Comparison of ENCODE assay signal across 20 cellular contexts in the genomic region with DNA sequence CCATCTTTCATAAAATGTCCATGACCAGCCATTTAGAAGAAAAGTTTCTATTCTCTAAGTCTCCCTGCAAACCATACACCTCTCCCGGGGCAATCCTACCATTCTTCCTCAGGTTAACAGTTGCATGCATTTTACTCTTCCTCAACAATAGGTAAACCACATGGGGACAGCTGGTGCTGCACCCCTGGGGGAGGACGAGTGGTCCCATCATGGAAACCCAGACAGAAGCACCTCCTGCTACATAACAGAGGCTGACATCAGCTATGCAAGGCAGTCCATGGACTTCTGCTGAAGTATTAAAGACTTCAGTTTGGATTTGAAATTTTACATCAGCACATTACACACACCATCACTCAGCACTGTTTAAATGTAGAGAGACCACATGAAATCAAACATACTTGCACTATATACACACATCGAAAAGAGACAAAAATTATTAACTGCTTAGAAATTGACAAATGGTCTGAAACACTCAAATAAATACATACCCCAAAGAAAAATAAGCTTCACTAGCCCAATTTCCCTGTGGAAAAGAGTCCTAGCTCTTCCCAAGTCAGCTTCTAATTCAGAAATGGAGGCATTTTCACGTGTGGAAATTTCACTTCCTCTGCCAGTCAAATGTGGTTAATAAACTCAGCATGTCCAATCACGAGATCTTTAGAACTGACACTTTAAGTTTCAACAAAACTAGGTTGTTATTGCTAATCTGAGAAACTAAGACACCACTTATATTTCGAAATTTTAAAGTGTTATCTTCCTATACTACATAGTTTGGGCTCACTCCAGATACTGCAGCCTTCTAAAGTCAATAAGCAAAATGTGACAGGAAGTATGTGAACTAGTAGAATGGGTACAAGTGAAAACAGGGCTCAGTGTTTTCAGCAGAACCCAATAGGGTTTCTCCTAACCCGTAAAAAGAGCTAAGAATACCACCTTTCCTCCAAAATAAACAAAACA.
DNase-seq lines count a peak whose midpoint lies in the region; ATAC-seq, FAIRE-seq and TF ChIP-seq lines count a peak whose summit lies in the region.
"Had no signal": no experiment of that assay in that cellular context is flagged by ENCODE, and none has a peak within 500 bp of the region (broad histone marks: within the 10 kb centered on the region; RNA-seq: fewer than 3 reads in every experiment).

No MANE protein-coding gene starts in this region.

- H3K4me2 ChIP-seq in GM12878 (ENCODE audit: control insufficient read depth, insufficient read depth) (no peak overlapping the region), MM.1S (ENCODE audit: low read depth, low read length) (no peak overlapping the region)
- H3K4me2 ChIP-seq: A549 had no signal

- H3K4me3 ChIP-seq in breast epithelium (no peak overlapping the region), GM12878 (no peak overlapping the region), MM.1S (ENCODE audit: low read length) (no peak overlapping the region), MG63 (no peak overlapping the region)
- H3K4me3 ChIP-seq: A549, gastrocnemius medialis, left ventricle myocardium inferior, Peyer's patch, thyroid gland had no signal

- H2AFZ ChIP-seq in GM12878 (ENCODE audit: control insufficient read depth, low read depth, low read length), result no peak overlapping the region
- H2AFZ ChIP-seq in MM.1S (ENCODE audit: low read length), result no peak overlapping the region

- no peak for TF ChIP-seq CTCF in MCF 10A (IDR thresholded peaks at IDR 0.05; ENCODE audit: unreplicated experiment)
- no peak for TF ChIP-seq CTCF in breast epithelium (IDR thresholded peaks at IDR 0.05)
- no peak for TF ChIP-seq CTCF in GM12878 (IDR thresholded peaks at IDR 0.05 in 2 of 3, conservative IDR thresholded peaks at IDR 0.05 in 1 of 3; ENCODE audit: control insufficient read depth in 2 of 3, extremely low read depth in 1 of 3, insufficient read depth in 1 of 3, low read depth in 3 of 3, low read length in 3 of 3)
- no peak for TF ChIP-seq CTCF in glutamatergic neuron (IDR thresholded peaks at IDR 0.05; ENCODE audit: partially characterized antibody, unreplicated experiment)
- no peak for TF ChIP-seq CTCF in MM.1S (IDR thresholded peaks at IDR 0.05; ENCODE audit: low read length)

- H3K36me3 ChIP-seq in breast epithelium (no peaks in the 10 kb centered on the region), GM12878 (ENCODE audit: control insufficient read depth in 2 of 2, insufficient read depth in 2 of 2, low read length in 1 of 2) (no peaks in the 10 kb centered on the region), MM.1S (replicated peaks; ENCODE audit: insufficient read depth, low read length) (no peaks in the 10 kb centered on the region), MG63 (no peaks in the 10 kb centered on the region)
- H3K36me3 ChIP-seq: gastrocnemius medialis, left ventricle myocardium inferior, Peyer's patch, thyroid gland had no signal

- H3K4me3 Mint-ChIP-seq in MCF 10A (ENCODE audit: unreplicated experiment), result peak overlapping the region; percentile 58
- peak overlapping the region; percentile 30 for H3K4me3 Mint-ChIP-seq in glutamatergic neuron (ENCODE audit: unreplicated experiment)
- H3K4me3 Mint-ChIP-seq: CD4-positive, alpha-beta memory T cell; stimulated activated memory B cell treated with anti-CD40 and anti-IgM and Interleukin-4, amounts not matched to agents 10 μg/mL and 1 μg/mL and 100 μg/mL, for 72 hours had no signal

- H3K9me3 Mint-ChIP-seq in MCF 10A (ENCODE audit: unreplicated experiment) (no peaks in the 10 kb centered on the region), glutamatergic neuron (ENCODE audit: unreplicated experiment) (peaks cover 18% of the 10 kb centered on the region)
- H3K9me3 Mint-ChIP-seq: CD4-positive, alpha-beta memory T cell; stimulated activated memory B cell treated with anti-CD40 and anti-IgM and Interleukin-4, amounts not matched to agents 10 μg/mL and 1 μg/mL and 100 μg/mL, for 72 hours had no signal

- intact Hi-C loops in MCF 10A (cut with micrococcal nuclease), result loop anchor here (5.0 to 10.0 kb wide), 2 partner anchors 248 to 341 kb away; a partner anchor contains a TSS
- intact Hi-C loops in breast epithelium (cut with DNase I; ENCODE audit: low total_unique reads), result no loop called here
- intact Hi-C loops in GM12878 (cut with micrococcal nuclease; ENCODE audit: unreplicated experiment), result no loop called here

- TF ChIP-seq RAD21 in GM12878 (IDR thresholded peaks at IDR 0.05; ENCODE audit: insufficient read depth, low read depth, low read length), result no peak

- RAD21 ChIA-PET in GM12878 (lab: Charles Lee; ENCODE audit: unreplicated experiment), result no interaction called here

- SMC1A ChIA-PET in GM12878 (lab: Charles Lee; ENCODE audit: uncharacterized antibody, unreplicated experiment), result no interaction called here

- no peak for TF ChIP-seq EP300 in GM12878 (IDR thresholded peaks at IDR 0.05; ENCODE audit: borderline replicate concordance in 1 of 2, control insufficient read depth in 1 of 2, low read depth in 2 of 2, low read length in 2 of 2)

- in situ Hi-C loops in GM12878 (cut with MboI), result no loop called here

- H3K4me1 Mint-ChIP-seq in MCF 10A (ENCODE audit: insufficient read depth, unreplicated experiment) (peaks cover 39% of the 10 kb centered on the region), glutamatergic neuron (ENCODE audit: low read depth, unreplicated experiment) (peaks cover 57% of the 10 kb centered on the region)

- no TSS peak for BruUV-seq in MCF 10A (replicated peaks; lab: Mats Ljungman, UMichigan)
- BruUV-seq in GM12878 (replicated peaks; lab: Mats Ljungman, UMichigan), result no TSS peak

- 5% methylated on average over 7 of the region's 7 CpGs for WGBS in GM12878 (ENCODE audit: insufficient coverage, insufficient replicate concordance, low lambda C conversion rate, missing lambda C conversion rate)

- no peak for FAIRE-seq in GM12878 (lab: Jason Lieb, UNC)
- FAIRE-seq: A549, endometrium had no signal

- no peaks in the 10 kb centered on the region for H3F3A ChIP-seq in MM.1S (ENCODE audit: insufficient read depth, low read length)

- ATAC-seq in GM12878, result no peak
- ATAC-seq: A549; gastrocnemius medialis; SK-N-SH treated with all-trans-retinoic acid at 6 μM for 48 hours; stimulated activated memory B cell treated with anti-CD40 and anti-IgM and Interleukin-4, amounts not matched to agents 10 μg/mL and 1 μg/mL and 100 μg/mL, for 72 hours had no signal

- no peaks in the 10 kb centered on the region for H3K4me1 ChIP-seq in breast epithelium
- H3K4me1 ChIP-seq in GM12878 (ENCODE audit: control insufficient read depth, insufficient read depth, low read length), result no peaks in the 10 kb centered on the region
- peaks cover 6% of the 10 kb centered on the region; the same call in 1 of the 2 replicates for H3K4me1 ChIP-seq in MM.1S (ENCODE audit: low read length)
- H3K4me1 ChIP-seq: A549, gastrocnemius medialis, left ventricle myocardium inferior had no signal

- no peaks in the 10 kb centered on the region for H3K9me2 ChIP-seq in MM.1S (replicated peaks; ENCODE audit: insufficient read depth, low read length)

- H3K27me3 Mint-ChIP-seq in MCF 10A (ENCODE audit: insufficient read depth, unreplicated experiment), result no peaks in the 10 kb centered on the region
- peaks cover 7% of the 10 kb centered on the region for H3K27me3 Mint-ChIP-seq in glutamatergic neuron (ENCODE audit: unreplicated experiment)

- CTCF ChIA-PET in MCF 10A (lab: Yijun Ruan, JAX), result interaction anchor here (0.5 to 1.1 kb wide), 6 partner anchors 10 to 888 kb away, joined by 3 to 4 read pairs (median 3); no protein-coding TSS in a partner anchor
- CTCF ChIA-PET in GM12878 (lab: Yijun Ruan, JAX), result interaction anchor here (0.7 to 1.5 kb wide), 5 partner anchors 170 to 861 kb away, joined by 3 read pairs; no protein-coding TSS in a partner anchor

- no peaks in the 10 kb centered on the region for H3K79me2 ChIP-seq in GM12878 (ENCODE audit: control insufficient read depth, insufficient read depth, low read length)
- 0 out of 2 replicates have a peak, but pooled peaks cover 3% of the 10 kb centered on the region for H3K79me2 ChIP-seq in MM.1S (ENCODE audit: low read length)

- no peak overlapping the region for H3K9ac ChIP-seq in GM12878 (ENCODE audit: control insufficient read depth, insufficient read depth, low read length)
- no peak overlapping the region for H3K9ac ChIP-seq in MM.1S (ENCODE audit: low read length)

- TF ChIP-seq POLR2A in breast epithelium (IDR thresholded peaks at IDR 0.05) (no peak), GM12878 (IDR thresholded peaks at IDR 0.05; ENCODE audit: low read depth, low read length) (no peak)

- no peaks in the 10 kb centered on the region for H3K27me3 ChIP-seq in breast epithelium
- H3K27me3 ChIP-seq in GM12878 (replicated peaks in 1 of 2; ENCODE audit: control insufficient read depth in 2 of 2, insufficient read depth in 2 of 2, low read length in 1 of 2), result peaks cover 0 to 8% of the 10 kb centered on the region in 2 experiments; a peak in 3 of 4 replicates
- H3K27me3 ChIP-seq in MM.1S (replicated peaks; ENCODE audit: insufficient read depth, low read length), result no peaks in the 10 kb centered on the region
- no peaks in the 10 kb centered on the region for H3K27me3 ChIP-seq in MG63
- H3K27me3 ChIP-seq: Peyer's patch, thyroid gland had no signal

- no peaks in the 10 kb centered on the region for H4K20me1 ChIP-seq in GM12878 (ENCODE audit: control insufficient read depth, insufficient read depth)
- H4K20me1 ChIP-seq in MM.1S (ENCODE audit: insufficient read depth, low read length), result no peaks in the 10 kb centered on the region

- H3K27ac ChIP-seq in breast epithelium (peak overlapping the region in 1 of 2 donors; percentile 19), GM12878 (ENCODE audit: control insufficient read depth, insufficient read depth) (no peak overlapping the region), MM.1S (ENCODE audit: low read length) (no peak overlapping the region)
- H3K27ac ChIP-seq: A549, gastrocnemius medialis, left ventricle myocardium inferior, Peyer's patch, thyroid gland had no signal

- POLR2A ChIA-PET in MCF 10A (lab: Yijun Ruan, JAX), result no interaction called here
- POLR2A ChIA-PET in GM12878 (lab: Charles Lee), result no interaction called here

- no peaks in the 10 kb centered on the region for H3K9me3 ChIP-seq in breast epithelium
- no peaks in the 10 kb centered on the region for H3K9me3 ChIP-seq in GM12878 (replicated peaks; ENCODE audit: control insufficient read depth, insufficient read depth, low read length)
- H3K9me3 ChIP-seq in MM.1S (replicated peaks; ENCODE audit: insufficient read depth, low read length), result no peaks in the 10 kb centered on the region
- no peaks in the 10 kb centered on the region for H3K9me3 ChIP-seq in MG63
- H3K9me3 ChIP-seq: A549, gastrocnemius medialis, left ventricle myocardium inferior, Peyer's patch, thyroid gland had no signal

- DNase-seq in MCF 10A (ENCODE audit: unreplicated experiment) (peak; percentile 53), breast epithelium (ENCODE audit: low spot score in 2 of 2) (no peak), GM12878 (ENCODE audit: low read depth, low spot score) (no peak), glutamatergic neuron (no peak), MM.1S (no peak), MG63 (no peak), middle frontal gyrus (ENCODE audit: extremely low spot score, low spot score) (no peak)
- DNase-seq in activated CD8-positive, alpha-beta memory T cell treated with anti-CD3 and anti-CD28 coated beads, Interleukin-2, amount 50 U/mL, for 48 hours, result no peak
- DNase-seq: activated CD4-positive, CD25-positive, alpha-beta regulatory T cell treated with anti-CD3 and anti-CD28 coated beads, Interleukin-2, amount 50 U/mL, for 72 hours; CD4-positive, alpha-beta memory T cell; cerebellar nuclear complex; gastrocnemius medialis; left ventricle myocardium inferior; NCI-H2081 treated with DMSO at 0.1 percent for 48 hours; Peyer's patch; thyroid gland had no signal

- no peaks in the 10 kb centered on the region for H3K36me3 Mint-ChIP-seq in MCF 10A (ENCODE audit: insufficient read depth, unreplicated experiment)
- no peaks in the 10 kb centered on the region for H3K36me3 Mint-ChIP-seq in glutamatergic neuron (ENCODE audit: unreplicated experiment)
- H3K36me3 Mint-ChIP-seq: CD4-positive, alpha-beta memory T cell; stimulated activated memory B cell treated with anti-CD40 and anti-IgM and Interleukin-4, amounts not matched to agents 10 μg/mL and 1 μg/mL and 100 μg/mL, for 72 hours had no signal

- H3K27ac Mint-ChIP-seq in MCF 10A (ENCODE audit: low read depth, unreplicated experiment), result peak overlapping the region; percentile 7
- H3K27ac Mint-ChIP-seq in glutamatergic neuron (ENCODE audit: unreplicated experiment), result peak overlapping the region; percentile 84
- H3K27ac Mint-ChIP-seq: stimulated activated memory B cell treated with anti-CD40 and anti-IgM and Interleukin-4, amounts not matched to agents 10 μg/mL and 1 μg/mL and 100 μg/mL, for 72 hours had no signal
